ENCODE assay signal across 1 cellular context in the genomic region with DNA sequence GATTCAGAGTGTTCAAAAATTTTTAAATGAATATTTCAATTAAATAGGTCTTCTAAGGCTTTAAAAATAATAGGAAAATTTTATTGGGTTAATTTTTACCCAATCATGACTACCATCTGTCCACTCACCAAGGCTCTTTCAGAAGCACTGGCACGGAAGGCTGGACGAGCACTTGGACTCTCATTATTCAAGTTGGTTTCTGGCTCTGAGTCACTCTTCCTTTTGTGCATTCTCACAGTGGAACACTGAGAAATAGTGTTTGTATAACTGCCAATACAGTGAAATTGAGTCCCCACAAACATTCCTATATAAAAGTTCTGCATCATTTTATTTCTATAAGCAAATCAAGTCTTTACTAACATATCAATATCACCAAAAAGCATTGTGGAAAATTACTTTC.
TF ChIP-seq lines count a peak whose summit lies in the region.

No MANE protein-coding gene starts in this region.

TF ChIP-seq in IMR-90, 13 proteins besides CTCF, POLR2A, EP300 and RAD21:
- TF ChIP-seq, protein P1, sequence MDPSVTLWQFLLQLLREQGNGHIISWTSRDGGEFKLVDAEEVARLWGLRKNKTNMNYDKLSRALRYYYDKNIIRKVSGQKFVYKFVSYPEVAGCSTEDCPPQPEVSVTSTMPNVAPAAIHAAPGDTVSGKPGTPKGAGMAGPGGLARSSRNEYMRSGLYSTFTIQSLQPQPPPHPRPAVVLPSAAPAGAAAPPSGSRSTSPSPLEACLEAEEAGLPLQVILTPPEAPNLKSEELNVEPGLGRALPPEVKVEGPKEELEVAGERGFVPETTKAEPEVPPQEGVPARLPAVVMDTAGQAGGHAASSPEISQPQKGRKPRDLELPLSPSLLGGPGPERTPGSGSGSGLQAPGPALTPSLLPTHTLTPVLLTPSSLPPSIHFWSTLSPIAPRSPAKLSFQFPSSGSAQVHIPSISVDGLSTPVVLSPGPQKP (IDR thresholded peaks at IDR 0.05; ENCODE audit: borderline replicate concordance, low read depth, low read length) = no peak
- TF ChIP-seq CHD1 (IDR thresholded peaks at IDR 0.05; ENCODE audit: low read depth, low read length) (no peak), MAZ (IDR thresholded peaks at IDR 0.05; ENCODE audit: borderline replicate concordance, low read depth, low read length) (no peak), MAFK (IDR thresholded peaks at IDR 0.05; ENCODE audit: low read depth, low read length) (no peak), CEBPB (IDR thresholded peaks at IDR 0.05; ENCODE audit: low read depth, low read length) (no peak), RFX5 (IDR thresholded peaks at IDR 0.05; ENCODE audit: low read depth, low read length) (no peak), RCOR1 (IDR thresholded peaks at IDR 0.05; ENCODE audit: insufficient replicate concordance, low read length) (no peak), MXI1 (IDR thresholded peaks at IDR 0.05; ENCODE audit: borderline replicate concordance, low read depth, low read length) (no peak), BHLHE40 (IDR thresholded peaks at IDR 0.05; ENCODE audit: low read depth, low read length) (no peak), SMC3 (IDR thresholded peaks at IDR 0.05; ENCODE audit: low read depth, low read length) (no peak), NFE2L2 (IDR thresholded peaks at IDR 0.05; ENCODE audit: low read depth, low read length) (no peak), FOS (IDR thresholded peaks at IDR 0.05; ENCODE audit: low read depth, low read length) (no peak)
- TF ChIP-seq, protein P2, sequence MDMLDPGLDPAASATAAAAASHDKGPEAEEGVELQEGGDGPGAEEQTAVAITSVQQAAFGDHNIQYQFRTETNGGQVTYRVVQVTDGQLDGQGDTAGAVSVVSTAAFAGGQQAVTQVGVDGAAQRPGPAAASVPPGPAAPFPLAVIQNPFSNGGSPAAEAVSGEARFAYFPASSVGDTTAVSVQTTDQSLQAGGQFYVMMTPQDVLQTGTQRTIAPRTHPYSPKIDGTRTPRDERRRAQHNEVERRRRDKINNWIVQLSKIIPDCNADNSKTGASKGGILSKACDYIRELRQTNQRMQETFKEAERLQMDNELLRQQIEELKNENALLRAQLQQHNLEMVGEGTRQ (IDR thresholded peaks at IDR 0.05; ENCODE audit: low read depth, low read length) = no peak
TF ChIP-seq in IMR-90: peak in this region for 0.
